ENCODE assay signal across 10 cellular contexts in the genomic region with DNA sequence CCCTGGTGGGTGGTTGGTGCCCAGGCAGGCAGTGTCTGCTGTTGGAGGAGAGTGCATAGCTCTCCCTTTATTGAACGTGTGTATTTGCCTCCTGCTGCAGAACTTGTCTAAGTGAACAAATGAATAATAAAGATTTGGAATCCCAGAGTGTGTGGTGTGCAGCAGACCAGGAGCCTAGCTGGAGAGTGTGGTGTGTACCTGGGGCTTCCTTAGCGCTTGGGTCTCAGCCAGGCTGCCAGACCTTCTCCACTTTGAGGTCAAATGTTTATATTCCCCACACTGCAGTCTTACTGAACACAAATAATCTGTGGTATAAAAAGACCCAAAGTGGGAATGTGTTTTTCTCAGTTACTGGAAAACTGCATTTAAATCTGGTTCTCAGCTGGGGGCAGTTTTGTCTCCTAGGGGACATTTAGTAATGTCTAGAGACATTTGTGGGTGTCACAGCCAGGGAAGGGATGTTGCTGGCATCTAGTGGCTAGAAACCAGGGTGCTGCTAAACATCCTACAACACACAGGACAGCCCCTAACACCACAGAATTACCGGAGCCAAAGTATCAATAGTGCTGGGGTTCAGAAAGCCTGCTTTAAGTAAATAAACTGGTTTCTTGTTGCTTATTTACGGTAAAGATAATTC. TPM values are rescaled to one million over a fixed set of nuclear protein-coding genes. Genes with fewer than 3 reads are reported as not detected.
DNase-seq lines count a peak whose midpoint lies in the region; ATAC-seq and TF ChIP-seq lines count a peak whose summit lies in the region.
"Had no signal": no experiment of that assay in that cellular context is flagged by ENCODE, and none has a peak within 500 bp of the region (broad histone marks: within the 10 kb centered on the region; RNA-seq: fewer than 3 reads in every experiment).

No MANE protein-coding gene starts in this region.

- H3K79me2 ChIP-seq in SK-N-SH (ENCODE audit: insufficient read depth) (no peaks in the 10 kb centered on the region), MM.1S (ENCODE audit: low read length) (no peaks in the 10 kb centered on the region)

- H3K4me2 ChIP-seq in SK-N-SH: no peak overlapping the region
- H3K4me2 ChIP-seq in MM.1S (ENCODE audit: low read depth, low read length): no peak overlapping the region

- H3K9me2 ChIP-seq in SK-N-SH (no peaks in the 10 kb centered on the region), MM.1S (replicated peaks; ENCODE audit: insufficient read depth, low read length) (no peaks in the 10 kb centered on the region)

- 70% methylated on average over 3 of the region's 4 CpGs for WGBS in SK-N-SH (ENCODE audit: low lambda C conversion rate)
- 76 to 81% methylated on average over 4 of the region's 4 CpGs for WGBS in sigmoid colon, 2 donors
- WGBS in aorta, 2 donors: 87 to 90% methylated on average over 4 of the region's 4 CpGs

- H3K4me3 ChIP-seq in SK-N-SH (ENCODE audit: low read depth in 2 of 2, low read length in 1 of 2): no peak overlapping the region
- H3K4me3 ChIP-seq in MM.1S (ENCODE audit: low read length): no peak overlapping the region
- H3K4me3 ChIP-seq in cardiac fibroblast (replicated peaks in 1 of 2; ENCODE audit: low read depth in 2 of 2, low read length in 2 of 2): no peak overlapping the region
- no peak overlapping the region for H3K4me3 ChIP-seq in sigmoid colon
- no peak overlapping the region for H3K4me3 ChIP-seq in aorta (ENCODE audit: low read length in 2 of 2)

- intact Hi-C loops in sigmoid colon (cut with DNase I) (no loop called here), aorta (cut with DNase I) (no loop called here)

- no peak for TF ChIP-seq EP300 in SK-N-SH (IDR thresholded peaks at IDR 0.05; ENCODE audit: borderline replicate concordance in 1 of 2, low read depth in 1 of 2, low read length in 1 of 2)
- no peak for TF ChIP-seq EP300 in sigmoid colon (IDR thresholded peaks at IDR 0.05)

- H3K27me3 ChIP-seq in SK-N-SH (ENCODE audit: insufficient read depth) (no peaks in the 10 kb centered on the region), MM.1S (replicated peaks; ENCODE audit: insufficient read depth, low read length) (peaks cover 82% of the 10 kb centered on the region), sigmoid colon (no peaks in the 10 kb centered on the region), aorta (ENCODE audit: control insufficient read depth in 1 of 2, insufficient read depth in 2 of 2, low read length in 1 of 2) (no peaks in the 10 kb centered on the region)

- H2AFZ ChIP-seq in SK-N-SH (ENCODE audit: low read depth) (no peak overlapping the region), MM.1S (ENCODE audit: low read length) (no peak overlapping the region)

- H3K27ac ChIP-seq in SK-N-SH (ENCODE audit: low read depth in 2 of 2, low read length in 1 of 2): no peak overlapping the region
- no peak overlapping the region for H3K27ac ChIP-seq in MM.1S (ENCODE audit: low read length)
- H3K27ac ChIP-seq in sigmoid colon: no peak overlapping the region
- H3K27ac ChIP-seq in aorta (ENCODE audit: low read depth in 1 of 2, low read length in 2 of 2): no peak overlapping the region

- POLR2A ChIA-PET in SK-N-SH (lab: Yijun Ruan, JAX): no interaction called here

- ATAC-seq in SK-N-SH treated with all-trans-retinoic acid at 6 μM for 48 hours: no peak
- ATAC-seq in aorta (ENCODE audit: low FRiP score): no peak

- H3K9ac ChIP-seq in SK-N-SH: no peak overlapping the region
- no peak overlapping the region for H3K9ac ChIP-seq in MM.1S (ENCODE audit: low read length)

- no peaks in the 10 kb centered on the region for H4K20me1 ChIP-seq in SK-N-SH (ENCODE audit: insufficient read depth)
- no peaks in the 10 kb centered on the region for H4K20me1 ChIP-seq in MM.1S (ENCODE audit: insufficient read depth, low read length)

- H3F3A ChIP-seq in SK-N-SH (replicated peaks; ENCODE audit: insufficient read depth): no peaks in the 10 kb centered on the region
- no peaks in the 10 kb centered on the region for H3F3A ChIP-seq in MM.1S (ENCODE audit: insufficient read depth, low read length)

- TF ChIP-seq POLR2A in sigmoid colon (IDR thresholded peaks at IDR 0.05): no peak

- no peaks in the 10 kb centered on the region for H3K9me3 ChIP-seq in SK-N-SH
- H3K9me3 ChIP-seq in MM.1S (replicated peaks; ENCODE audit: insufficient read depth, low read length): no peaks in the 10 kb centered on the region
- H3K9me3 ChIP-seq in sigmoid colon: no peaks in the 10 kb centered on the region
- H3K9me3 ChIP-seq in aorta (ENCODE audit: control insufficient read depth, low read length): no peaks in the 10 kb centered on the region

- TF ChIP-seq CTCF in SK-N-SH (IDR thresholded peaks at IDR 0.05): peak; percentile 43
- TF ChIP-seq CTCF in MM.1S (IDR thresholded peaks at IDR 0.05; ENCODE audit: low read length): peak; percentile 65
- peak; percentile 12 for TF ChIP-seq CTCF in cardiac fibroblast (IDR thresholded peaks at IDR 0.05; ENCODE audit: low read depth, low read length)
- TF ChIP-seq CTCF in sigmoid colon (IDR thresholded peaks at IDR 0.05): no peak

- CTCF ChIA-PET in SK-N-SH (lab: Yijun Ruan, JAX): interaction anchor here (0.9 to 2.1 kb wide), 8 partner anchors 9 to 392 kb away, joined by 3 to 11 read pairs (median 3); no protein-coding TSS in a partner anchor

- peak; percentile 68 for TF ChIP-seq RAD21 in SK-N-SH (IDR thresholded peaks at IDR 0.05; ENCODE audit: low read length)

- H3K4me1 ChIP-seq in SK-N-SH (ENCODE audit: control insufficient read depth in 1 of 2, insufficient read depth in 2 of 2, low read depth in 1 of 2, low read length in 1 of 2): peaks cover 0 to 26% of the 10 kb centered on the region in 2 experiments; a peak in 1 of 4 replicates
- H3K4me1 ChIP-seq in MM.1S (ENCODE audit: low read length): no peaks in the 10 kb centered on the region
- H3K4me1 ChIP-seq in sigmoid colon: peaks cover 0 to 13% (median 4%) of the 10 kb centered on the region in 4 donors
- H3K4me1 ChIP-seq in aorta (ENCODE audit: control insufficient read depth in 1 of 2, insufficient read depth in 2 of 2, low read length in 2 of 2): no peaks in the 10 kb centered on the region

- DNase-seq in SK-N-SH (no peak), MM.1S (peak; percentile 45), cardiac fibroblast (ENCODE audit: low read depth in 2 of 2) (peak in 1 of 2 donors; percentile 18), sigmoid colon (peak; percentile 14), aorta (no peak), mucosa of gallbladder (ENCODE audit: low spot score) (no peak)
- no peak for DNase-seq in activated naive CD4-positive, alpha-beta T cell treated with anti-CD3 and anti-CD28 coated beads, Interleukin-2, amount 50 U/mL, for 16 hours
- DNase-seq: activated CD4-positive, CD25-positive, alpha-beta regulatory T cell; effector CD8-positive, alpha-beta T cell had no signal

- H3K36me3 ChIP-seq in SK-N-SH (replicated peaks in 1 of 2; ENCODE audit: control insufficient read depth in 1 of 2, insufficient read depth in 2 of 2, low read length in 1 of 2) (no peaks in the 10 kb centered on the region), MM.1S (replicated peaks; ENCODE audit: insufficient read depth, low read length) (no peaks in the 10 kb centered on the region), sigmoid colon (peaks cover 0 to 19% (median 0%) of the 10 kb centered on the region in 4 donors), aorta (ENCODE audit: control insufficient read depth in 1 of 2, insufficient read depth in 2 of 2, low read length in 1 of 2) (peaks cover 0 to 2% of the 10 kb centered on the region in 2 donors)

TF ChIP-seq in SK-N-SH, 30 proteins besides CTCF, POLR2A, EP300 and RAD21:
- TF ChIP-seq, protein P1, sequence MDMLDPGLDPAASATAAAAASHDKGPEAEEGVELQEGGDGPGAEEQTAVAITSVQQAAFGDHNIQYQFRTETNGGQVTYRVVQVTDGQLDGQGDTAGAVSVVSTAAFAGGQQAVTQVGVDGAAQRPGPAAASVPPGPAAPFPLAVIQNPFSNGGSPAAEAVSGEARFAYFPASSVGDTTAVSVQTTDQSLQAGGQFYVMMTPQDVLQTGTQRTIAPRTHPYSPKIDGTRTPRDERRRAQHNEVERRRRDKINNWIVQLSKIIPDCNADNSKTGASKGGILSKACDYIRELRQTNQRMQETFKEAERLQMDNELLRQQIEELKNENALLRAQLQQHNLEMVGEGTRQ (IDR thresholded peaks at IDR 0.05; ENCODE audit: borderline replicate concordance, low read depth, low read length): no peak
- TF ChIP-seq SMC3 (IDR thresholded peaks at IDR 0.05; ENCODE audit: low read depth, low read length): peak; percentile 21; the same call in 1 of the 2 replicates

TF ChIP-seq in SK-N-SH treated with all-trans-retinoic acid at 6 μM for 48 hours, 23 proteins besides CTCF, POLR2A, EP300 and RAD21 (continues in another document):
- TF ChIP-seq ZNF565 (CRISPR knock-in tag; conservative IDR thresholded peaks at IDR 0.05; ENCODE audit: low read depth): no peak
- TF ChIP-seq TCF4 (CRISPR knock-in tag; IDR thresholded peaks at IDR 0.05; ENCODE audit: borderline replicate concordance): no peak
- TF ChIP-seq GLIS3 (CRISPR knock-in tag; IDR thresholded peaks at IDR 0.05): no peak
- no peak for TF ChIP-seq ARNTL (CRISPR knock-in tag; IDR thresholded peaks at IDR 0.05; ENCODE audit: borderline replicate concordance, low read depth)
- no peak for TF ChIP-seq ZC3H10 (CRISPR knock-in tag; IDR thresholded peaks at IDR 0.05)
- no peak for TF ChIP-seq ESRRG (CRISPR knock-in tag; IDR thresholded peaks at IDR 0.05)
- no peak for TF ChIP-seq CSDC2 (CRISPR knock-in tag; IDR thresholded peaks at IDR 0.05)
- TF ChIP-seq ZFP30 (CRISPR knock-in tag; IDR thresholded peaks at IDR 0.05): no peak

RNA-seq across cellular contexts. Expression of gene SLC37A1, which starts 23.6 kb away (rescaled TPM):
- 1.6 and 2.8 TPM in 2 replicates for polyA plus RNA-seq in SK-N-SH (2012; rRNA removed)
- polyA plus RNA-seq in SK-N-SH (2012; cell fraction: cytosol; rRNA removed): 1.3 and 1.8 TPM in 2 replicates
- polyA plus RNA-seq in SK-N-SH (2012; cell fraction: nucleus; rRNA removed): 2.7 and 3.5 TPM in 2 replicates
- total RNA-seq in sigmoid colon: 1 to 10 TPM; 2.3 to 7.8 (median 5.0) TPM
- polyA plus RNA-seq in sigmoid colon: 10 to 100 TPM; 21.0 to 98.5 (median 31.2) TPM
- total RNA-seq in aorta: 10 to 100 TPM in 1 of 2 donors, 1 to 10 TPM in 1; 6.5 to 11.7 TPM
- 1 to 10 TPM; 5.0 to 6.3 TPM for polyA plus RNA-seq in aorta
- 56.2 TPM for total RNA-seq in mucosa of gallbladder

RNA-seq across cellular contexts. Expression of gene RSPH1, which starts 41.2 kb away (rescaled TPM):
- polyA plus RNA-seq in SK-N-SH (2012; rRNA removed) (0.97 and 1.1 TPM in 2 replicates), sigmoid colon (10 to 100 TPM in 1 of 3 donors, 1 to 10 TPM in 2; 3.0 to 13.4 (median 8.8) TPM), aorta (1 to 10 TPM in 1 of 2 donors, under 1 TPM in 1; 0.18 to 1.6 TPM)
- 1.1 and 2.1 TPM in 2 replicates for polyA plus RNA-seq in SK-N-SH (2012; cell fraction: cytosol; rRNA removed)
- polyA plus RNA-seq in SK-N-SH (2012; cell fraction: nucleus; rRNA removed): 0.37 and 0.67 TPM in 2 replicates
- total RNA-seq in sigmoid colon (1 to 10 TPM in 2 of 4 donors, not detected in 2; 1.2 TPM), aorta (under 1 TPM in 1 of 2 donors, not detected in 1; 0.26 TPM), mucosa of gallbladder (5.6 TPM)

Comparison
In these comparisons a context has a peak if more than half of its experiments do, and no peak if none do; other contexts are left out.
1. DNase-seq: peak in MM.1S (single experiment) and sigmoid colon (single experiment); none in SK-N-SH (single experiment), aorta (0 of 2), mucosa of gallbladder (single experiment) and activated naive CD4-positive, alpha-beta T cell treated with anti-CD3 and anti-CD28 coated beads, Interleukin-2, amount 50 U/mL, for 16 hours (single experiment).
2. CTCF ChIP-seq: peak in SK-N-SH (single experiment), MM.1S (single experiment) and cardiac fibroblast (single experiment); none in sigmoid colon (0 of 4).